11 cellular contexts compared by ENCODE assay signal in genomic region chr7:158815471-158816128, GRCh38. TPM values are rescaled to one million over a fixed set of nuclear protein-coding genes. Genes with fewer than 3 reads are reported as not detected.
DNase-seq lines count a peak whose midpoint lies in the region; ATAC-seq and TF ChIP-seq lines count a peak whose summit lies in the region.
"Had no signal": no experiment of that assay in that cellular context is flagged by ENCODE, and none has a peak within 500 bp of the region (broad histone marks: within the 10 kb centered on the region; RNA-seq: fewer than 3 reads in every experiment).

No MANE protein-coding gene starts in this region.

- H3K23ac ChIP-seq in IMR-90 (ENCODE audit: low read depth, low read length) = no peak overlapping the region

- peak overlapping the region; percentile 98; the same call in 1 of the 2 replicates for H3K27ac ChIP-seq in ACC112 (ENCODE audit: low read depth, low read length)
- H3K27ac ChIP-seq in IMR-90 (ENCODE audit: insufficient read depth, low read length) = no peak overlapping the region
- H3K27ac ChIP-seq in coronary artery = peak overlapping the region; percentile 69 to 97
- H3K27ac ChIP-seq in neural progenitor cell = peak overlapping the region; percentile 39
- H3K27ac ChIP-seq: right lobe of liver had no signal

- H3K4me1 ChIP-seq in ACC112 (ENCODE audit: control insufficient read depth, insufficient read depth, low read length, unreplicated experiment) = peaks cover 67% of the 10 kb centered on the region
- H3K4me1 ChIP-seq in IMR-90 (ENCODE audit: control insufficient read depth, insufficient read depth, low read length) = peaks cover 27% of the 10 kb centered on the region
- peaks cover 40% of the 10 kb centered on the region for H3K4me1 ChIP-seq in neural progenitor cell

- no peak for TF ChIP-seq POLR2A in IMR-90 (IDR thresholded peaks at IDR 0.05; ENCODE audit: low read depth, low read length)

- peaks cover 33% of the 10 kb centered on the region for H3K9me1 ChIP-seq in IMR-90 (ENCODE audit: insufficient read depth, low read length)

- CTCF ChIA-PET in IMR-90 (lab: Yijun Ruan, JAX) = no interaction called here

- H4K20me1 ChIP-seq in IMR-90 (ENCODE audit: insufficient read depth, low read length) (peaks cover 39% of the 10 kb centered on the region; the same call in 1 of the 2 replicates), neural progenitor cell (ENCODE audit: low read depth) (no peaks in the 10 kb centered on the region)

- no peak overlapping the region for H3K9ac ChIP-seq in IMR-90 (ENCODE audit: low read depth, low read length)
- H3K9ac ChIP-seq in neural progenitor cell = no peak overlapping the region

- no peak overlapping the region for H4K5ac ChIP-seq in IMR-90 (ENCODE audit: low read depth, low read length)

- in situ Hi-C loops in IMR-90 (cut with MboI; ENCODE audit: low sequenced_read_pairs) = no loop called here

- H3K27ac Mint-ChIP-seq in neural progenitor cell = no peak overlapping the region

- H3K79me2 ChIP-seq in ACC112 (ENCODE audit: control insufficient read depth, insufficient read depth, low read length, unreplicated experiment) (peaks cover 80% of the 10 kb centered on the region), neural progenitor cell (ENCODE audit: low read depth) (peaks cover 91% of the 10 kb centered on the region)

- peaks cover 27 to 65% of the 10 kb centered on the region in 2 experiments for H3K79me1 ChIP-seq in IMR-90 (ENCODE audit: low read depth in 1 of 2, low read length in 2 of 2)

- no peak overlapping the region for H2BK20ac ChIP-seq in IMR-90 (ENCODE audit: low read depth, low read length)

- no peak overlapping the region; the same call in 1 of the 2 replicates for H2BK120ac ChIP-seq in IMR-90 (ENCODE audit: low read depth, low read length)

- POLR2A ChIA-PET in IMR-90 (lab: Charles Lee; ENCODE audit: unreplicated experiment) = no interaction called here

- TF ChIP-seq CTCF in IMR-90 (conservative IDR thresholded peaks at IDR 0.05; ENCODE audit: low read depth, low read length) (no peak), coronary artery (IDR thresholded peaks at IDR 0.05) (no peak), neural progenitor cell (IDR thresholded peaks at IDR 0.05) (no peak)

- peaks cover 41% of the 10 kb centered on the region for H3K4me1 Mint-ChIP-seq in neural progenitor cell

- dilution Hi-C loops in IMR-90 (cut with HindIII; ENCODE audit: low sequenced_read_pairs, unreplicated experiment) = no loop called here

- no peak overlapping the region for H3K4me3 Mint-ChIP-seq in neural progenitor cell

- H3K4me3 ChIP-seq in ACC112 (ENCODE audit: low read depth, low read length) = peak overlapping the region; percentile 62; the same call in 1 of the 2 replicates
- H3K4me3 ChIP-seq in IMR-90 (ENCODE audit: insufficient read depth, low read depth, low read length) = no peak overlapping the region
- peak overlapping the region; percentile 7 for H3K4me3 ChIP-seq in coronary artery
- no peak overlapping the region for H3K4me3 ChIP-seq in neural progenitor cell
- H3K4me3 ChIP-seq: right lobe of liver had no signal

- no peak overlapping the region for H4K91ac ChIP-seq in IMR-90 (ENCODE audit: insufficient read depth, low read depth, low read length)

- H3F3A ChIP-seq in neural progenitor cell (ENCODE audit: low read depth) = peaks cover 15% of the 10 kb centered on the region

- intact Hi-C loops in IMR-90 (cut with micrococcal nuclease) (no loop called here), sciatic nerve (cut with DNase I) (no loop called here)

- no peak overlapping the region for H3K4ac ChIP-seq in IMR-90 (ENCODE audit: low read depth, low read length)

- H2BK5ac ChIP-seq in IMR-90 (ENCODE audit: low read depth, low read length, poor library complexity, severe bottlenecking) = no peak overlapping the region

- H3K36me3 ChIP-seq in ACC112 (ENCODE audit: insufficient read depth, low read length) (no peaks in the 10 kb centered on the region), IMR-90 (ENCODE audit: control insufficient read depth, insufficient read depth, low read length) (no peaks in the 10 kb centered on the region), neural progenitor cell (no peaks in the 10 kb centered on the region)
- H3K36me3 ChIP-seq: right lobe of liver had no signal

- no peak for ATAC-seq in IMR-90 (ENCODE audit: low read depth)
- ATAC-seq in HG02981 (IDR thresholded peaks at IDR 0.05; ENCODE audit: unreplicated experiment) = no peak
- ATAC-seq in sciatic nerve = no peak
- ATAC-seq: right lobe of liver had no signal

- H3K9me3 Mint-ChIP-seq in neural progenitor cell = peaks cover 2% of the 10 kb centered on the region

- TF ChIP-seq RAD21 in IMR-90 (IDR thresholded peaks at IDR 0.05; ENCODE audit: low read length) = no peak

- no peak overlapping the region for H4K8ac ChIP-seq in IMR-90 (ENCODE audit: low read depth in 2 of 2, low read length in 2 of 2)

- no peaks in the 10 kb centered on the region for H3K27me3 Mint-ChIP-seq in neural progenitor cell (ENCODE audit: insufficient read depth, low read depth)

- no peak overlapping the region for H2AFZ ChIP-seq in ACC112 (ENCODE audit: low read length, unreplicated experiment)
- no peak overlapping the region for H2AFZ ChIP-seq in IMR-90 (replicated peaks; ENCODE audit: low read length, poor library complexity)
- H2AFZ ChIP-seq in neural progenitor cell (replicated peaks) = no peak overlapping the region

- no peak overlapping the region for H2AK9ac ChIP-seq in IMR-90 (replicated peaks; ENCODE audit: low read depth, low read length, poor library complexity)

- no TSS peak for BruUV-seq in IMR-90 (replicated peaks; lab: Mats Ljungman, UMichigan)

- no peak overlapping the region for H2BK15ac ChIP-seq in IMR-90 (ENCODE audit: low read depth, low read length)

- WGBS in IMR-90 (ENCODE audit: extremely low coverage in 2 of 2, insufficient read length in 1 of 2), 2 experiments = 80% methylated on average over 1 of the region's 6 CpGs; no CpG with 5 or more reads in 1 of the 2 experiments

- H3K4me2 ChIP-seq in IMR-90 (ENCODE audit: low read depth, low read length) (no peak overlapping the region), neural progenitor cell (peak overlapping the region; percentile 25)

- H3K9me3 ChIP-seq in IMR-90 (ENCODE audit: control insufficient read depth, insufficient read depth, low read length) (no peaks in the 10 kb centered on the region), neural progenitor cell (ENCODE audit: low read depth) (no peaks in the 10 kb centered on the region)
- H3K9me3 ChIP-seq: right lobe of liver had no signal

- H3K56ac ChIP-seq in IMR-90 (ENCODE audit: extremely low read depth, insufficient read depth, low read length) = no peak overlapping the region

- H2AK5ac ChIP-seq in IMR-90 (ENCODE audit: low read depth, low read length) = no peak overlapping the region

- no peak for DNase-seq in IMR-90
- no peak for DNase-seq in coronary artery (ENCODE audit: low spot score)
- DNase-seq in neural progenitor cell (ENCODE audit: low spot score) = no peak
- no peak for DNase-seq in NCI-H2196 (lab: John Stamatoyannopoulos, UW; ENCODE audit: unreplicated experiment)
- DNase-seq in KG1 (lab: John Stamatoyannopoulos, UW) = no peak
- DNase-seq in sciatic nerve (ENCODE audit: low spot score) = no peak
- DNase-seq: amygdala, NCI-H1694, right lobe of liver had no signal

- peaks cover 2% of the 10 kb centered on the region for H3K36me3 Mint-ChIP-seq in neural progenitor cell

- 0 out of 2 replicates have a peak overlapping the region, but pooled peaks have one; percentile 7 for H3K14ac ChIP-seq in IMR-90 (replicated peaks; ENCODE audit: low read depth, low read length)

- H3K18ac ChIP-seq in IMR-90 (ENCODE audit: low read depth, low read length) = no peak overlapping the region

- H3K27me3 ChIP-seq in ACC112 (ENCODE audit: insufficient read depth, low read length) (no peaks in the 10 kb centered on the region), IMR-90 (ENCODE audit: control insufficient read depth, insufficient read depth, low read length) (no peaks in the 10 kb centered on the region), neural progenitor cell (no peaks in the 10 kb centered on the region)
- H3K27me3 ChIP-seq: right lobe of liver had no signal

TF ChIP-seq in IMR-90, 13 proteins besides CTCF, POLR2A, EP300 and RAD21:
- TF ChIP-seq RFX5 (IDR thresholded peaks at IDR 0.05; ENCODE audit: low read depth, low read length) = no peak
TF ChIP-seq in IMR-90: peak in this region for 0.

RNA-seq across cellular contexts. Expression of gene ESYT2, which starts 13.7 kb away (rescaled TPM):
- 64.4 and 69.9 TPM in 2 replicates for total RNA-seq in IMR-90 (2012; rRNA removed)
- polyA plus RNA-seq in IMR-90 (2012; rRNA removed) = 23.7 and 26.7 TPM in 2 replicates
- 7.2 and 17.1 TPM in 2 replicates for polyA plus RNA-seq in IMR-90 (2012; cell fraction: cytosol; rRNA removed)
- polyA plus RNA-seq in IMR-90 (2012; cell fraction: nucleus; rRNA removed; ENCODE audit: low replicate concordance) = 19.8 and 30.4 TPM in 2 replicates
- 33.4 and 39.3 TPM in 2 replicates for total RNA-seq in neural progenitor cell (ENCODE audit: low replicate concordance)
- total RNA-seq in sciatic nerve = 103 TPM

RNA-seq across cellular contexts. Expression of gene DYNC2I1, which starts 40.8 kb away (rescaled TPM):
- total RNA-seq in IMR-90 (2012; rRNA removed) (3.9 and 4.5 TPM in 2 replicates), neural progenitor cell (ENCODE audit: low replicate concordance) (12.9 and 15.8 TPM in 2 replicates), sciatic nerve (29.6 TPM)
- polyA plus RNA-seq in IMR-90 (2012; rRNA removed) = 11.5 and 14.4 TPM in 2 replicates
- polyA plus RNA-seq in IMR-90 (2012; cell fraction: cytosol; rRNA removed) = 11.2 and 11.9 TPM in 2 replicates
- polyA plus RNA-seq in IMR-90 (2012; cell fraction: nucleus; rRNA removed; ENCODE audit: low replicate concordance) = 34.1 and 83.0 TPM in 2 replicates

Comparison
In these comparisons a context has a peak if more than half of its experiments do, and no peak if none do; other contexts are left out.
1. H3K4me3 ChIP-seq: peak in ACC112 (single experiment) and coronary artery (single experiment); none in IMR-90 (single experiment) and neural progenitor cell (single experiment).